ENCODE assay signal across 8 cellular contexts in the genomic region with DNA sequence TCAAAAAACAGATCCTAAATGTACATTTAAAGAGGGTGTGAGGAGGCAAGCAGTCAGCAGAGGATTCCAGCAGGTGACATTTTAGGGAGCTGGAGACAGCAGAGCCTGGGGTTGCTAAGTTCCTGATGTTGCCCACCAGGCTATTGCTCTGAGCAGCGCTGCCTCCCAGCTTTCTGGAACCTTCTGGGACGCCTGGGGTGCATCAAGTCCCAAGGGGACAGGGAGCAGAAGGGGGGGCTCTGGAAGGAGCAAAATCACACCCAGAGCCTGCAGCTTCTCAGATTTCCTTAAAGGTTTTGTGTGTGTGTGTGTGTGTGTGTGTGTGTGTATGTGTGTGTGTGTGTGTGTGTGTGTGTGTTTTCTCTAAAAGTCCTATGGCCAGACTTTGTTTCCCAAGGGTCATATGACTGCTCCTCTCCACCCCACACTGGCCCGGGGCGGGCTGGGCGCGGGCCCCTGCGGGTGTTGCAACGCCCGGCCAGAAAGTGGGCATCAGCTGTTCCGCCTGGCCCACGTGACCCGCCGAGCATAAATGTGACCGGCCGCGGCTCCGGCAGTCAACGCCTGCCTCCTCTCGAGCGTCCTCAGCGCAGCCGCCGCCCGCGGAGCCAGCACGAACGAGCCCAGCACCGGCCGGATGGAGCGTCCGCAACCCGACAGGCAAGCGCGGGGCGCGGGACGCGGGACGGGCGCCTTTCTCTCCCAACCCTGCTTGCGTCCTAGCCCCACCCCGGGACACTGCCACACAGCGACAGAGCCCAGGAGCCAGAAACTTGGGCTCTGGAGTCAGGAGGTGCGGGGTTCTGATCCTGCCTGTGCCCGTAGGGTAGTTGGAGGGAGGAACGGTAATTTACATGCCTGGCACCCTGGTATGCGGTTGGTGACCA. TPM values are rescaled to one million over a fixed set of nuclear protein-coding genes. Genes with fewer than 3 reads are reported as not detected.
DNase-seq lines count a peak whose midpoint lies in the region; ATAC-seq lines count a peak whose summit lies in the region.

A gene with protein sequence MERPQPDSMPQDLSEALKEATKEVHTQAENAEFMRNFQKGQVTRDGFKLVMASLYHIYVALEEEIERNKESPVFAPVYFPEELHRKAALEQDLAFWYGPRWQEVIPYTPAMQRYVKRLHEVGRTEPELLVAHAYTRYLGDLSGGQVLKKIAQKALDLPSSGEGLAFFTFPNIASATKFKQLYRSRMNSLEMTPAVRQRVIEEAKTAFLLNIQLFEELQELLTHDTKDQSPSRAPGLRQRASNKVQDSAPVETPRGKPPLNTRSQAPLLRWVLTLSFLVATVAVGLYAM (plus strand): TSS at position 560 of the 887 bp plus-strand sequence. CDS start 78 bp downstream, at position 638.

- DNase-seq in NCI-H2081 (lab: John Stamatoyannopoulos, UW) (peak; percentile 47 to 60), NCI-H2081 treated with DMSO at 0.1 percent for 48 hours (lab: John Stamatoyannopoulos, UW) (no peak), NCI-H748 treated with DMSO at 0.1 percent for 48 hours (lab: John Stamatoyannopoulos, UW) (peak; percentile 6), medulla oblongata (ENCODE audit: extremely low spot score) (peak; percentile 93)
- peak; percentile 39 for DNase-seq in activated CD8-positive, alpha-beta memory T cell treated with anti-CD3 and anti-CD28 coated beads, Interleukin-2, amount 50 U/mL, for 4 hours
- peak; percentile 31 for DNase-seq in stimulated activated CD8-positive, alpha-beta memory T cell treated with anti-CD3 and anti-CD28 coated beads, Interleukin-4, amount 100 ng/mL, for 24 hours (ENCODE audit: low read depth)

- ATAC-seq in HG02973 (IDR thresholded peaks at IDR 0.05; ENCODE audit: unreplicated experiment), result peak; percentile 53

- in situ Hi-C loops in endometrial microvascular endothelial cells (cut with HindIII; ENCODE audit: inconsistent ontology term, low pct_unique_long_range_greater_than_20kb, low sequenced_read_pairs), result no loop called here

RNA-seq across cellular contexts. Expression of the gene that starts here (rescaled TPM):
- total RNA-seq in endometrial microvascular endothelial cells (ENCODE audit: inconsistent ontology term), result 67.7 TPM
